1 cellular context compared by ENCODE assay signal in the genomic region with DNA sequence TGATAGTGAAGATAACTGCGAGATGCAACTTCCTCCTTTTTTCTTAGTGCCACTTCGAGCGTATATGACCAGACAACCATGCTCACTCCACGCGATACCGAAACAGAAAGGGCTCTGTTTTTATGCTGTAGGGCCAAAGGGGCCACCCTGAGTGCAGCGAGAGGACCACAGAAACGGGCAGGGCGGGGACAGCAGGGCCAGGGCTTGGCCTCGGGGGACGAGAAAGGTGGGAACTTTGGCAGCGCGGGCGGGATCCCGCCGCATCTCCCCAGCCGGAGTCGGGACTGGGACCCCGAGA.
TF ChIP-seq lines count a peak whose summit lies in the region.

No MANE protein-coding gene starts in this region.

TF ChIP-seq in K562, 482 proteins besides CTCF, POLR2A, EP300 and RAD21 (continued from another document and continues in another):
- TF ChIP-seq, protein P1, sequence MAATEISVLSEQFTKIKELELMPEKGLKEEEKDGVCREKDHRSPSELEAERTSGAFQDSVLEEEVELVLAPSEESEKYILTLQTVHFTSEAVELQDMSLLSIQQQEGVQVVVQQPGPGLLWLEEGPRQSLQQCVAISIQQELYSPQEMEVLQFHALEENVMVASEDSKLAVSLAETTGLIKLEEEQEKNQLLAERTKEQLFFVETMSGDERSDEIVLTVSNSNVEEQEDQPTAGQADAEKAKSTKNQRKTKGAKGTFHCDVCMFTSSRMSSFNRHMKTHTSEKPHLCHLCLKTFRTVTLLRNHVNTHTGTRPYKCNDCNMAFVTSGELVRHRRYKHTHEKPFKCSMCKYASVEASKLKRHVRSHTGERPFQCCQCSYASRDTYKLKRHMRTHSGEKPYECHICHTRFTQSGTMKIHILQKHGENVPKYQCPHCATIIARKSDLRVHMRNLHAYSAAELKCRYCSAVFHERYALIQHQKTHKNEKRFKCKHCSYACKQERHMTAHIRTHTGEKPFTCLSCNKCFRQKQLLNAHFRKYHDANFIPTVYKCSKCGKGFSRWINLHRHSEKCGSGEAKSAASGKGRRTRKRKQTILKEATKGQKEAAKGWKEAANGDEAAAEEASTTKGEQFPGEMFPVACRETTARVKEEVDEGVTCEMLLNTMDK (IDR thresholded peaks at IDR 0.05; ENCODE audit: borderline replicate concordance, insufficient read depth, low read depth, low read length, poor library complexity, severe bottlenecking), result no peak
- TF ChIP-seq ZNF707 (CRISPR knock-in tag; conservative IDR thresholded peaks at IDR 0.05) (no peak), ZNF239 (CRISPR knock-in tag; IDR thresholded peaks at IDR 0.05) (no peak), NFE2 (IDR thresholded peaks at IDR 0.05; ENCODE audit: low read depth) (no peak), GABPB1 (CRISPR knock-in tag; IDR thresholded peaks at IDR 0.05) (no peak), POLR2AphosphoS2 (IDR thresholded peaks at IDR 0.05; ENCODE audit: low read length) (no peak), HOXB6 (CRISPR knock-in tag; IDR thresholded peaks at IDR 0.05; ENCODE audit: borderline replicate concordance) (no peak), ZNF696 (CRISPR knock-in tag; conservative IDR thresholded peaks at IDR 0.05) (no peak), ZNF324 (CRISPR knock-in tag; IDR thresholded peaks at IDR 0.05) (no peak), ASH1L (IDR thresholded peaks at IDR 0.05; ENCODE audit: borderline replicate concordance, low read depth, partially characterized antibody) (no peak), MAZ (CRISPR knock-in tag; conservative IDR thresholded peaks at IDR 0.05 in 1 of 2, IDR thresholded peaks at IDR 0.05 in 1 of 2) (no peak), ERF (CRISPR knock-in tag; IDR thresholded peaks at IDR 0.05) (no peak), ILK (tag; IDR thresholded peaks at IDR 0.05; ENCODE audit: borderline replicate concordance, low read depth) (no peak), KDM5B (IDR thresholded peaks at IDR 0.05; ENCODE audit: insufficient replicate concordance, low read depth, low read length) (peak; percentile 32), RBM34 (IDR thresholded peaks at IDR 0.05; ENCODE audit: borderline replicate concordance, insufficient read depth, low read length) (no peak), ZNF143 (CRISPR knock-in tag; IDR thresholded peaks at IDR 0.05) (no peak), MYC (IDR thresholded peaks at IDR 0.05; ENCODE audit: low read depth, low read length) (no peak), MYC (CRISPR knock-in tag; IDR thresholded peaks at IDR 0.05; ENCODE audit: borderline replicate concordance, low read depth) (peak; percentile 80; the same call in 1 of the 2 replicates), ZNF551 (CRISPR knock-in tag; IDR thresholded peaks at IDR 0.05) (no peak), ZNF780A (CRISPR knock-in tag; IDR thresholded peaks at IDR 0.05) (no peak), ZC3H11A (IDR thresholded peaks at IDR 0.05; ENCODE audit: low read depth, low read length) (no peak), NFIX (CRISPR knock-in tag; IDR thresholded peaks at IDR 0.05; ENCODE audit: low read depth) (no peak), MYNN (IDR thresholded peaks at IDR 0.05) (no peak), MYNN (CRISPR knock-in tag; IDR thresholded peaks at IDR 0.05) (no peak), HCFC1 (IDR thresholded peaks at IDR 0.05; ENCODE audit: low read depth, low read length) (no peak), LARP7 (IDR thresholded peaks at IDR 0.05) (no peak), MEIS2 (IDR thresholded peaks at IDR 0.05; ENCODE audit: partially characterized antibody) (no peak), THRAP3 (IDR thresholded peaks at IDR 0.05; ENCODE audit: borderline replicate concordance) (no peak), BRD9 (IDR thresholded peaks at IDR 0.05; ENCODE audit: low read depth, partially characterized antibody) (no peak), KAT2B (IDR thresholded peaks at IDR 0.05; ENCODE audit: low read depth, low read length) (no peak), ZNF197 (CRISPR knock-in tag; IDR thresholded peaks at IDR 0.05; ENCODE audit: low read depth) (no peak), NONO (IDR thresholded peaks at IDR 0.05; ENCODE audit: low read depth in 2 of 2, low read length in 1 of 2) (no peak), HDAC1 (IDR thresholded peaks at IDR 0.05) (no peak; a peak in 1 of 4 replicates)
- TF ChIP-seq, protein P2, sequence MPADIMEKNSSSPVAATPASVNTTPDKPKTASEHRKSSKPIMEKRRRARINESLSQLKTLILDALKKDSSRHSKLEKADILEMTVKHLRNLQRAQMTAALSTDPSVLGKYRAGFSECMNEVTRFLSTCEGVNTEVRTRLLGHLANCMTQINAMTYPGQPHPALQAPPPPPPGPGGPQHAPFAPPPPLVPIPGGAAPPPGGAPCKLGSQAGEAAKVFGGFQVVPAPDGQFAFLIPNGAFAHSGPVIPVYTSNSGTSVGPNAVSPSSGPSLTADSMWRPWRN (IDR thresholded peaks at IDR 0.05; ENCODE audit: low read depth), result no peak
- TF ChIP-seq, protein P3, sequence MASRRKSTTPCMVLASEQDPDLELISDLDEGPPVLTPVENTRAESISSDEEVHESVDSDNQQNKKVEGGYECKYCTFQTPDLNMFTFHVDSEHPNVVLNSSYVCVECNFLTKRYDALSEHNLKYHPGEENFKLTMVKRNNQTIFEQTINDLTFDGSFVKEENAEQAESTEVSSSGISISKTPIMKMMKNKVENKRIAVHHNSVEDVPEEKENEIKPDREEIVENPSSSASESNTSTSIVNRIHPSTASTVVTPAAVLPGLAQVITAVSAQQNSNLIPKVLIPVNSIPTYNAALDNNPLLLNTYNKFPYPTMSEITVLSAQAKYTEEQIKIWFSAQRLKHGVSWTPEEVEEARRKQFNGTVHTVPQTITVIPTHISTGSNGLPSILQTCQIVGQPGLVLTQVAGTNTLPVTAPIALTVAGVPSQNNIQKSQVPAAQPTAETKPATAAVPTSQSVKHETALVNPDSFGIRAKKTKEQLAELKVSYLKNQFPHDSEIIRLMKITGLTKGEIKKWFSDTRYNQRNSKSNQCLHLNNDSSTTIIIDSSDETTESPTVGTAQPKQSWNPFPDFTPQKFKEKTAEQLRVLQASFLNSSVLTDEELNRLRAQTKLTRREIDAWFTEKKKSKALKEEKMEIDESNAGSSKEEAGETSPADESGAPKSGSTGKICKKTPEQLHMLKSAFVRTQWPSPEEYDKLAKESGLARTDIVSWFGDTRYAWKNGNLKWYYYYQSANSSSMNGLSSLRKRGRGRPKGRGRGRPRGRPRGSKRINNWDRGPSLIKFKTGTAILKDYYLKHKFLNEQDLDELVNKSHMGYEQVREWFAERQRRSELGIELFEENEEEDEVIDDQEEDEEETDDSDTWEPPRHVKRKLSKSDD (conservative IDR thresholded peaks at IDR 0.05; ENCODE audit: low read length), result no peak
- TF ChIP-seq, protein P4, sequence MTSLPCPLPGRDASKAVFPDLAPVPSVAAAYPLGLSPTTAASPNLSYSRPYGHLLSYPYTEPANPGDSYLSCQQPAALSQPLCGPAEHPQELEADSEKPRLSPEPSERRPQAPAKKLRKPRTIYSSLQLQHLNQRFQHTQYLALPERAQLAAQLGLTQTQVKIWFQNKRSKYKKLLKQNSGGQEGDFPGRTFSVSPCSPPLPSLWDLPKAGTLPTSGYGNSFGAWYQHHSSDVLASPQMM (CRISPR knock-in tag; IDR thresholded peaks at IDR 0.05), result no peak
- TF ChIP-seq, protein P5, sequence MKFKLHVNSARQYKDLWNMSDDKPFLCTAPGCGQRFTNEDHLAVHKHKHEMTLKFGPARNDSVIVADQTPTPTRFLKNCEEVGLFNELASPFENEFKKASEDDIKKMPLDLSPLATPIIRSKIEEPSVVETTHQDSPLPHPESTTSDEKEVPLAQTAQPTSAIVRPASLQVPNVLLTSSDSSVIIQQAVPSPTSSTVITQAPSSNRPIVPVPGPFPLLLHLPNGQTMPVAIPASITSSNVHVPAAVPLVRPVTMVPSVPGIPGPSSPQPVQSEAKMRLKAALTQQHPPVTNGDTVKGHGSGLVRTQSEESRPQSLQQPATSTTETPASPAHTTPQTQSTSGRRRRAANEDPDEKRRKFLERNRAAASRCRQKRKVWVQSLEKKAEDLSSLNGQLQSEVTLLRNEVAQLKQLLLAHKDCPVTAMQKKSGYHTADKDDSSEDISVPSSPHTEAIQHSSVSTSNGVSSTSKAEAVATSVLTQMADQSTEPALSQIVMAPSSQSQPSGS (CRISPR knock-in tag; IDR thresholded peaks at IDR 0.05), result no peak
- TF ChIP-seq, protein P6, sequence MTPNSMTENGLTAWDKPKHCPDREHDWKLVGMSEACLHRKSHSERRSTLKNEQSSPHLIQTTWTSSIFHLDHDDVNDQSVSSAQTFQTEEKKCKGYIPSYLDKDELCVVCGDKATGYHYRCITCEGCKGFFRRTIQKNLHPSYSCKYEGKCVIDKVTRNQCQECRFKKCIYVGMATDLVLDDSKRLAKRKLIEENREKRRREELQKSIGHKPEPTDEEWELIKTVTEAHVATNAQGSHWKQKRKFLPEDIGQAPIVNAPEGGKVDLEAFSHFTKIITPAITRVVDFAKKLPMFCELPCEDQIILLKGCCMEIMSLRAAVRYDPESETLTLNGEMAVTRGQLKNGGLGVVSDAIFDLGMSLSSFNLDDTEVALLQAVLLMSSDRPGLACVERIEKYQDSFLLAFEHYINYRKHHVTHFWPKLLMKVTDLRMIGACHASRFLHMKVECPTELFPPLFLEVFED (CRISPR knock-in tag; conservative IDR thresholded peaks at IDR 0.05), result no peak
- TF ChIP-seq, protein P7, sequence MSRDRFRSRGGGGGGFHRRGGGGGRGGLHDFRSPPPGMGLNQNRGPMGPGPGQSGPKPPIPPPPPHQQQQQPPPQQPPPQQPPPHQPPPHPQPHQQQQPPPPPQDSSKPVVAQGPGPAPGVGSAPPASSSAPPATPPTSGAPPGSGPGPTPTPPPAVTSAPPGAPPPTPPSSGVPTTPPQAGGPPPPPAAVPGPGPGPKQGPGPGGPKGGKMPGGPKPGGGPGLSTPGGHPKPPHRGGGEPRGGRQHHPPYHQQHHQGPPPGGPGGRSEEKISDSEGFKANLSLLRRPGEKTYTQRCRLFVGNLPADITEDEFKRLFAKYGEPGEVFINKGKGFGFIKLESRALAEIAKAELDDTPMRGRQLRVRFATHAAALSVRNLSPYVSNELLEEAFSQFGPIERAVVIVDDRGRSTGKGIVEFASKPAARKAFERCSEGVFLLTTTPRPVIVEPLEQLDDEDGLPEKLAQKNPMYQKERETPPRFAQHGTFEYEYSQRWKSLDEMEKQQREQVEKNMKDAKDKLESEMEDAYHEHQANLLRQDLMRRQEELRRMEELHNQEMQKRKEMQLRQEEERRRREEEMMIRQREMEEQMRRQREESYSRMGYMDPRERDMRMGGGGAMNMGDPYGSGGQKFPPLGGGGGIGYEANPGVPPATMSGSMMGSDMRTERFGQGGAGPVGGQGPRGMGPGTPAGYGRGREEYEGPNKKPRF (IDR thresholded peaks at IDR 0.05; ENCODE audit: low read depth, low read length), result no peak
- TF ChIP-seq, protein P8, sequence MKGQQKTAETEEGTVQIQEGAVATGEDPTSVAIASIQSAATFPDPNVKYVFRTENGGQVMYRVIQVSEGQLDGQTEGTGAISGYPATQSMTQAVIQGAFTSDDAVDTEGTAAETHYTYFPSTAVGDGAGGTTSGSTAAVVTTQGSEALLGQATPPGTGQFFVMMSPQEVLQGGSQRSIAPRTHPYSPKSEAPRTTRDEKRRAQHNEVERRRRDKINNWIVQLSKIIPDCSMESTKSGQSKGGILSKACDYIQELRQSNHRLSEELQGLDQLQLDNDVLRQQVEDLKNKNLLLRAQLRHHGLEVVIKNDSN (CRISPR knock-in tag; IDR thresholded peaks at IDR 0.05), result no peak
- TF ChIP-seq, protein P9, sequence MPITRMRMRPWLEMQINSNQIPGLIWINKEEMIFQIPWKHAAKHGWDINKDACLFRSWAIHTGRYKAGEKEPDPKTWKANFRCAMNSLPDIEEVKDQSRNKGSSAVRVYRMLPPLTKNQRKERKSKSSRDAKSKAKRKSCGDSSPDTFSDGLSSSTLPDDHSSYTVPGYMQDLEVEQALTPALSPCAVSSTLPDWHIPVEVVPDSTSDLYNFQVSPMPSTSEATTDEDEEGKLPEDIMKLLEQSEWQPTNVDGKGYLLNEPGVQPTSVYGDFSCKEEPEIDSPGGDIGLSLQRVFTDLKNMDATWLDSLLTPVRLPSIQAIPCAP (CRISPR knock-in tag; IDR thresholded peaks at IDR 0.05; ENCODE audit: borderline replicate concordance), result peak; percentile 35; the same call in 1 of the 2 replicates
- TF ChIP-seq, protein P10, sequence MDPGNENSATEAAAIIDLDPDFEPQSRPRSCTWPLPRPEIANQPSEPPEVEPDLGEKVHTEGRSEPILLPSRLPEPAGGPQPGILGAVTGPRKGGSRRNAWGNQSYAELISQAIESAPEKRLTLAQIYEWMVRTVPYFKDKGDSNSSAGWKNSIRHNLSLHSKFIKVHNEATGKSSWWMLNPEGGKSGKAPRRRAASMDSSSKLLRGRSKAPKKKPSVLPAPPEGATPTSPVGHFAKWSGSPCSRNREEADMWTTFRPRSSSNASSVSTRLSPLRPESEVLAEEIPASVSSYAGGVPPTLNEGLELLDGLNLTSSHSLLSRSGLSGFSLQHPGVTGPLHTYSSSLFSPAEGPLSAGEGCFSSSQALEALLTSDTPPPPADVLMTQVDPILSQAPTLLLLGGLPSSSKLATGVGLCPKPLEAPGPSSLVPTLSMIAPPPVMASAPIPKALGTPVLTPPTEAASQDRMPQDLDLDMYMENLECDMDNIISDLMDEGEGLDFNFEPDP (CRISPR knock-in tag; IDR thresholded peaks at IDR 0.05), result no peak
- TF ChIP-seq, protein P11, sequence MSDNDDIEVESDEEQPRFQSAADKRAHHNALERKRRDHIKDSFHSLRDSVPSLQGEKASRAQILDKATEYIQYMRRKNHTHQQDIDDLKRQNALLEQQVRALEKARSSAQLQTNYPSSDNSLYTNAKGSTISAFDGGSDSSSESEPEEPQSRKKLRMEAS (CRISPR knock-in tag; IDR thresholded peaks at IDR 0.05), result no peak
- TF ChIP-seq, protein P12, sequence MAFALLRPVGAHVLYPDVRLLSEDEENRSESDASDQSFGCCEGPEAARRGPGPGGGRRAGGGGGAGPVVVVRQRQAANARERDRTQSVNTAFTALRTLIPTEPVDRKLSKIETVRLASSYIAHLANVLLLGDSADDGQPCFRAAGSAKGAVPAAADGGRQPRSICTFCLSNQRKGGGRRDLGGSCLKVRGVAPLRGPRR (CRISPR knock-in tag; IDR thresholded peaks at IDR 0.05), result no peak
- TF ChIP-seq, protein P13, sequence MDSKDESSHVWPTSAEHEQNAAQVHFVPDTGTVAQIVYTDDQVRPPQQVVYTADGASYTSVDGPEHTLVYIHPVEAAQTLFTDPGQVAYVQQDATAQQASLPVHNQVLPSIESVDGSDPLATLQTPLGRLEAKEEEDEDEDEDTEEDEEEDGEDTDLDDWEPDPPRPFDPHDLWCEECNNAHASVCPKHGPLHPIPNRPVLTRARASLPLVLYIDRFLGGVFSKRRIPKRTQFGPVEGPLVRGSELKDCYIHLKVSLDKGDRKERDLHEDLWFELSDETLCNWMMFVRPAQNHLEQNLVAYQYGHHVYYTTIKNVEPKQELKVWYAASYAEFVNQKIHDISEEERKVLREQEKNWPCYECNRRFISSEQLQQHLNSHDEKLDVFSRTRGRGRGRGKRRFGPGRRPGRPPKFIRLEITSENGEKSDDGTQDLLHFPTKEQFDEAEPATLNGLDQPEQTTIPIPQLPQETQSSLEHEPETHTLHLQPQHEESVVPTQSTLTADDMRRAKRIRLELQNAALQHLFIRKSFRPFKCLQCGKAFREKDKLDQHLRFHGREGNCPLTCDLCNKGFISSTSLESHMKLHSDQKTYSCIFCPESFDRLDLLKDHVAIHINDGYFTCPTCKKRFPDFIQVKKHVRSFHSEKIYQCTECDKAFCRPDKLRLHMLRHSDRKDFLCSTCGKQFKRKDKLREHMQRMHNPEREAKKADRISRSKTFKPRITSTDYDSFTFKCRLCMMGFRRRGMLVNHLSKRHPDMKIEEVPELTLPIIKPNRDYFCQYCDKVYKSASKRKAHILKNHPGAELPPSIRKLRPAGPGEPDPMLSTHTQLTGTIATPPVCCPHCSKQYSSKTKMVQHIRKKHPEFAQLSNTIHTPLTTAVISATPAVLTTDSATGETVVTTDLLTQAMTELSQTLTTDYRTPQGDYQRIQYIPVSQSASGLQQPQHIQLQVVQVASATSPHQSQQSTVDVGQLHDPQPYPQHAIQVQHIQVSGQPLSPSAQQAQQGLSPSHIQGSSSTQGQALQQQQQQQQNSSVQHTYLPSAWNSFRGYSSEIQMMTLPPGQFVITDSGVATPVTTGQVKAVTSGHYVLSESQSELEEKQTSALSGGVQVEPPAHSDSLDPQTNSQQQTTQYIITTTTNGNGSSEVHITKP (IDR thresholded peaks at IDR 0.05; ENCODE audit: partially characterized antibody), result no peak
